In genomic region chr4:1512738-1513660, GRCh38 we compare ENCODE assay signal across 1 cellular context.
A peak's percentile ranks its signal among the peaks of the same experiment; 100 is the strongest.
TF ChIP-seq lines count a peak whose summit lies in the region.

No MANE protein-coding gene starts in this region.

TF ChIP-seq in H1, 55 proteins besides CTCF, POLR2A, EP300 and RAD21 (continued from another document):
- TF ChIP-seq, protein P1, sequence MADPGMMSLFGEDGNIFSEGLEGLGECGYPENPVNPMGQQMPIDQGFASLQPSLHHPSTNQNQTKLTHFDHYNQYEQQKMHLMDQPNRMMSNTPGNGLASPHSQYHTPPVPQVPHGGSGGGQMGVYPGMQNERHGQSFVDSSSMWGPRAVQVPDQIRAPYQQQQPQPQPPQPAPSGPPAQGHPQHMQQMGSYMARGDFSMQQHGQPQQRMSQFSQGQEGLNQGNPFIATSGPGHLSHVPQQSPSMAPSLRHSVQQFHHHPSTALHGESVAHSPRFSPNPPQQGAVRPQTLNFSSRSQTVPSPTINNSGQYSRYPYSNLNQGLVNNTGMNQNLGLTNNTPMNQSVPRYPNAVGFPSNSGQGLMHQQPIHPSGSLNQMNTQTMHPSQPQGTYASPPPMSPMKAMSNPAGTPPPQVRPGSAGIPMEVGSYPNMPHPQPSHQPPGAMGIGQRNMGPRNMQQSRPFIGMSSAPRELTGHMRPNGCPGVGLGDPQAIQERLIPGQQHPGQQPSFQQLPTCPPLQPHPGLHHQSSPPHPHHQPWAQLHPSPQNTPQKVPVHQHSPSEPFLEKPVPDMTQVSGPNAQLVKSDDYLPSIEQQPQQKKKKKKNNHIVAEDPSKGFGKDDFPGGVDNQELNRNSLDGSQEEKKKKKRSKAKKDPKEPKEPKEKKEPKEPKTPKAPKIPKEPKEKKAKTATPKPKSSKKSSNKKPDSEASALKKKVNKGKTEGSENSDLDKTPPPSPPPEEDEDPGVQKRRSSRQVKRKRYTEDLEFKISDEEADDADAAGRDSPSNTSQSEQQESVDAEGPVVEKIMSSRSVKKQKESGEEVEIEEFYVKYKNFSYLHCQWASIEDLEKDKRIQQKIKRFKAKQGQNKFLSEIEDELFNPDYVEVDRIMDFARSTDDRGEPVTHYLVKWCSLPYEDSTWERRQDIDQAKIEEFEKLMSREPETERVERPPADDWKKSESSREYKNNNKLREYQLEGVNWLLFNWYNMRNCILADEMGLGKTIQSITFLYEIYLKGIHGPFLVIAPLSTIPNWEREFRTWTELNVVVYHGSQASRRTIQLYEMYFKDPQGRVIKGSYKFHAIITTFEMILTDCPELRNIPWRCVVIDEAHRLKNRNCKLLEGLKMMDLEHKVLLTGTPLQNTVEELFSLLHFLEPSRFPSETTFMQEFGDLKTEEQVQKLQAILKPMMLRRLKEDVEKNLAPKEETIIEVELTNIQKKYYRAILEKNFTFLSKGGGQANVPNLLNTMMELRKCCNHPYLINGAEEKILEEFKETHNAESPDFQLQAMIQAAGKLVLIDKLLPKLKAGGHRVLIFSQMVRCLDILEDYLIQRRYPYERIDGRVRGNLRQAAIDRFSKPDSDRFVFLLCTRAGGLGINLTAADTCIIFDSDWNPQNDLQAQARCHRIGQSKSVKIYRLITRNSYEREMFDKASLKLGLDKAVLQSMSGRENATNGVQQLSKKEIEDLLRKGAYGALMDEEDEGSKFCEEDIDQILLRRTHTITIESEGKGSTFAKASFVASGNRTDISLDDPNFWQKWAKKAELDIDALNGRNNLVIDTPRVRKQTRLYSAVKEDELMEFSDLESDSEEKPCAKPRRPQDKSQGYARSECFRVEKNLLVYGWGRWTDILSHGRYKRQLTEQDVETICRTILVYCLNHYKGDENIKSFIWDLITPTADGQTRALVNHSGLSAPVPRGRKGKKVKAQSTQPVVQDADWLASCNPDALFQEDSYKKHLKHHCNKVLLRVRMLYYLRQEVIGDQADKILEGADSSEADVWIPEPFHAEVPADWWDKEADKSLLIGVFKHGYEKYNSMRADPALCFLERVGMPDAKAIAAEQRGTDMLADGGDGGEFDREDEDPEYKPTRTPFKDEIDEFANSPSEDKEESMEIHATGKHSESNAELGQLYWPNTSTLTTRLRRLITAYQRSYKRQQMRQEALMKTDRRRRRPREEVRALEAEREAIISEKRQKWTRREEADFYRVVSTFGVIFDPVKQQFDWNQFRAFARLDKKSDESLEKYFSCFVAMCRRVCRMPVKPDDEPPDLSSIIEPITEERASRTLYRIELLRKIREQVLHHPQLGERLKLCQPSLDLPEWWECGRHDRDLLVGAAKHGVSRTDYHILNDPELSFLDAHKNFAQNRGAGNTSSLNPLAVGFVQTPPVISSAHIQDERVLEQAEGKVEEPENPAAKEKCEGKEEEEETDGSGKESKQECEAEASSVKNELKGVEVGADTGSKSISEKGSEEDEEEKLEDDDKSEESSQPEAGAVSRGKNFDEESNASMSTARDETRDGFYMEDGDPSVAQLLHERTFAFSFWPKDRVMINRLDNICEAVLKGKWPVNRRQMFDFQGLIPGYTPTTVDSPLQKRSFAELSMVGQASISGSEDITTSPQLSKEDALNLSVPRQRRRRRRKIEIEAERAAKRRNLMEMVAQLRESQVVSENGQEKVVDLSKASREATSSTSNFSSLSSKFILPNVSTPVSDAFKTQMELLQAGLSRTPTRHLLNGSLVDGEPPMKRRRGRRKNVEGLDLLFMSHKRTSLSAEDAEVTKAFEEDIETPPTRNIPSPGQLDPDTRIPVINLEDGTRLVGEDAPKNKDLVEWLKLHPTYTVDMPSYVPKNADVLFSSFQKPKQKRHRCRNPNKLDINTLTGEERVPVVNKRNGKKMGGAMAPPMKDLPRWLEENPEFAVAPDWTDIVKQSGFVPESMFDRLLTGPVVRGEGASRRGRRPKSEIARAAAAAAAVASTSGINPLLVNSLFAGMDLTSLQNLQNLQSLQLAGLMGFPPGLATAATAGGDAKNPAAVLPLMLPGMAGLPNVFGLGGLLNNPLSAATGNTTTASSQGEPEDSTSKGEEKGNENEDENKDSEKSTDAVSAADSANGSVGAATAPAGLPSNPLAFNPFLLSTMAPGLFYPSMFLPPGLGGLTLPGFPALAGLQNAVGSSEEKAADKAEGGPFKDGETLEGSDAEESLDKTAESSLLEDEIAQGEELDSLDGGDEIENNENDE (IDR thresholded peaks at IDR 0.05; ENCODE audit: insufficient replicate concordance, low read length), result no peak
- TF ChIP-seq SAP30 (IDR thresholded peaks at IDR 0.05; ENCODE audit: insufficient read depth, insufficient replicate concordance, low read length) (no peak), FOSL1 (IDR thresholded peaks at IDR 0.05; ENCODE audit: insufficient read depth, low read depth, low read length) (no peak), JUND (IDR thresholded peaks at IDR 0.05; ENCODE audit: low read length) (no peak), YY1 (IDR thresholded peaks at IDR 0.05; ENCODE audit: low read depth, low read length) (peak; percentile 90), BCL11A (IDR thresholded peaks at IDR 0.05; ENCODE audit: low read depth in 2 of 2, low read length in 2 of 2) (no peak), CBX8 (IDR thresholded peaks at IDR 0.05; ENCODE audit: borderline replicate concordance, low read depth, low read length) (no peak)
TF ChIP-seq in H1: peak in this region for 5.
